ENCODE assay signal across 2 cellular contexts in the genomic region with DNA sequence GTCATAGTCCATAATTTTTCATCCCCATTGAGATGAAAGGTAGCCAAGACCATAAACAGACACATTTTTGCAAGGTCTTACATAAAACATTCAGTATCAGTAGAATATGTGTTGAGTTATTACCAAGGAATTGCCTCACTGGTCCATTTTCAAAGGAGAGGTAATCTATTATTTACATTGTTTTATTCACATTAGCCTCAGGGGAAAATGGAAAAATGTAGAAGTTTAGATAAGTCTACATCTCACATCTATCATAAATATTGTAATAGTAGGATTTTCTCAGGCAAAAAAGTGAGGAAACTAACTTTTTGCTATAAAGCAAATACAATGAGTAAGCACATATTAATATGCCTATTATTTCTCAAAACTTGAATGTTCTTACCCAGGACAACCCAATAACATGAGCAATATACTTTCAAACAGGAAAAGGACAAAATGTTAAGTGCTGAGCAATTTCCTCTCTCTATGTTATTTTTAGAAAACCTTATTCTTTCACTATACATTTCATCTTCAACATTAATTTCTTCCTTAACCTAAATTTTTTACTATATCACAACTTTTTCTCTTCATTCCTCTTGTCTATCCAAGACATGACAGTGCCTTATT.
TF ChIP-seq lines count a peak whose summit lies in the region.

No MANE protein-coding gene starts in this region.

TF ChIP-seq in HepG2, 621 proteins besides CTCF, POLR2A, EP300 and RAD21 (continued from another document):
- TF ChIP-seq, protein P1, sequence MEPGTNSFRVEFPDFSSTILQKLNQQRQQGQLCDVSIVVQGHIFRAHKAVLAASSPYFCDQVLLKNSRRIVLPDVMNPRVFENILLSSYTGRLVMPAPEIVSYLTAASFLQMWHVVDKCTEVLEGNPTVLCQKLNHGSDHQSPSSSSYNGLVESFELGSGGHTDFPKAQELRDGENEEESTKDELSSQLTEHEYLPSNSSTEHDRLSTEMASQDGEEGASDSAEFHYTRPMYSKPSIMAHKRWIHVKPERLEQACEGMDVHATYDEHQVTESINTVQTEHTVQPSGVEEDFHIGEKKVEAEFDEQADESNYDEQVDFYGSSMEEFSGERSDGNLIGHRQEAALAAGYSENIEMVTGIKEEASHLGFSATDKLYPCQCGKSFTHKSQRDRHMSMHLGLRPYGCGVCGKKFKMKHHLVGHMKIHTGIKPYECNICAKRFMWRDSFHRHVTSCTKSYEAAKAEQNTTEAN (CRISPR knock-in tag; conservative IDR thresholded peaks at IDR 0.05) = no peak
- TF ChIP-seq, protein P2, sequence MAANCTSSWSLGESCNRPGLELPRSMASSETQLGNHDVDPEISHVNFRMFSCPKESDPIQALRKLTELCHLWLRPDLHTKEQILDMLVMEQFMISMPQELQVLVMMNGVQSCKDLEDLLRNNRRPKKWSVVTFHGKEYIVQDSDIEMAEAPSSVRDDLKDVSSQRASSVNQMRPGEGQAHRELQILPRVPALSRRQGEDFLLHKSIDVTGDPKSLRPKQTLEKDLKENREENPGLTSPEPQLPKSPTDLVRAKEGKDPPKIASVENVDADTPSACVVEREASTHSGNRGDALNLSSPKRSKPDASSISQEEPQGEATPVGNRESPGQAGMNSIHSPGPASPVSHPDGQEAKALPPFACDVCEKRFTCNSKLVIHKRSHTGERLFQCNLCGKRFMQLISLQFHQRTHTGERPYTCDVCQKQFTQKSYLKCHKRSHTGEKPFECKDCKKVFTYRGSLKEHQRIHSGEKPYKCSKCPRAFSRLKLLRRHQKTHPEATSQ (CRISPR knock-in tag; IDR thresholded peaks at IDR 0.05; ENCODE audit: borderline replicate concordance) = no peak
- TF ChIP-seq, protein P3, sequence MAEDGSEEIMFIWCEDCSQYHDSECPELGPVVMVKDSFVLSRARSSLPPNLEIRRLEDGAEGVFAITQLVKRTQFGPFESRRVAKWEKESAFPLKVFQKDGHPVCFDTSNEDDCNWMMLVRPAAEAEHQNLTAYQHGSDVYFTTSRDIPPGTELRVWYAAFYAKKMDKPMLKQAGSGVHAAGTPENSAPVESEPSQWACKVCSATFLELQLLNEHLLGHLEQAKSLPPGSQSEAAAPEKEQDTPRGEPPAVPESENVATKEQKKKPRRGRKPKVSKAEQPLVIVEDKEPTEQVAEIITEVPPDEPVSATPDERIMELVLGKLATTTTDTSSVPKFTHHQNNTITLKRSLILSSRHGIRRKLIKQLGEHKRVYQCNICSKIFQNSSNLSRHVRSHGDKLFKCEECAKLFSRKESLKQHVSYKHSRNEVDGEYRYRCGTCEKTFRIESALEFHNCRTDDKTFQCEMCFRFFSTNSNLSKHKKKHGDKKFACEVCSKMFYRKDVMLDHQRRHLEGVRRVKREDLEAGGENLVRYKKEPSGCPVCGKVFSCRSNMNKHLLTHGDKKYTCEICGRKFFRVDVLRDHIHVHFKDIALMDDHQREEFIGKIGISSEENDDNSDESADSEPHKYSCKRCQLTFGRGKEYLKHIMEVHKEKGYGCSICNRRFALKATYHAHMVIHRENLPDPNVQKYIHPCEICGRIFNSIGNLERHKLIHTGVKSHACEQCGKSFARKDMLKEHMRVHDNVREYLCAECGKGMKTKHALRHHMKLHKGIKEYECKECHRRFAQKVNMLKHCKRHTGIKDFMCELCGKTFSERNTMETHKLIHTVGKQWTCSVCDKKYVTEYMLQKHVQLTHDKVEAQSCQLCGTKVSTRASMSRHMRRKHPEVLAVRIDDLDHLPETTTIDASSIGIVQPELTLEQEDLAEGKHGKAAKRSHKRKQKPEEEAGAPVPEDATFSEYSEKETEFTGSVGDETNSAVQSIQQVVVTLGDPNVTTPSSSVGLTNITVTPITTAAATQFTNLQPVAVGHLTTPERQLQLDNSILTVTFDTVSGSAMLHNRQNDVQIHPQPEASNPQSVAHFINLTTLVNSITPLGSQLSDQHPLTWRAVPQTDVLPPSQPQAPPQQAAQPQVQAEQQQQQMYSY (CRISPR knock-in tag; IDR thresholded peaks at IDR 0.05) = no peak
- TF ChIP-seq MIER3 (CRISPR knock-in tag; IDR thresholded peaks at IDR 0.05; ENCODE audit: borderline replicate concordance) (no peak), PTBP1 (IDR thresholded peaks at IDR 0.05; ENCODE audit: low read depth, low read length, poor library complexity, severe bottlenecking) (no peak), ZNF331 (CRISPR knock-in tag; IDR thresholded peaks at IDR 0.05) (no peak), GATA4 (IDR thresholded peaks at IDR 0.05; ENCODE audit: borderline replicate concordance, low read depth) (no peak), KAT2B (IDR thresholded peaks at IDR 0.05; ENCODE audit: borderline replicate concordance, low read depth, low read length) (no peak), WIZ (CRISPR knock-in tag; IDR thresholded peaks at IDR 0.05) (no peak)
- TF ChIP-seq, protein P4, sequence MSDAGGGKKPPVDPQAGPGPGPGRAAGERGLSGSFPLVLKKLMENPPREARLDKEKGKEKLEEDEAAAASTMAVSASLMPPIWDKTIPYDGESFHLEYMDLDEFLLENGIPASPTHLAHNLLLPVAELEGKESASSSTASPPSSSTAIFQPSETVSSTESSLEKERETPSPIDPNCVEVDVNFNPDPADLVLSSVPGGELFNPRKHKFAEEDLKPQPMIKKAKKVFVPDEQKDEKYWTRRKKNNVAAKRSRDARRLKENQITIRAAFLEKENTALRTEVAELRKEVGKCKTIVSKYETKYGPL (CRISPR knock-in tag; IDR thresholded peaks at IDR 0.05) = no peak

TF ChIP-seq in WTC11, 78 proteins besides CTCF, POLR2A, EP300 and RAD21 (continued from another document):
- TF ChIP-seq, protein P5, sequence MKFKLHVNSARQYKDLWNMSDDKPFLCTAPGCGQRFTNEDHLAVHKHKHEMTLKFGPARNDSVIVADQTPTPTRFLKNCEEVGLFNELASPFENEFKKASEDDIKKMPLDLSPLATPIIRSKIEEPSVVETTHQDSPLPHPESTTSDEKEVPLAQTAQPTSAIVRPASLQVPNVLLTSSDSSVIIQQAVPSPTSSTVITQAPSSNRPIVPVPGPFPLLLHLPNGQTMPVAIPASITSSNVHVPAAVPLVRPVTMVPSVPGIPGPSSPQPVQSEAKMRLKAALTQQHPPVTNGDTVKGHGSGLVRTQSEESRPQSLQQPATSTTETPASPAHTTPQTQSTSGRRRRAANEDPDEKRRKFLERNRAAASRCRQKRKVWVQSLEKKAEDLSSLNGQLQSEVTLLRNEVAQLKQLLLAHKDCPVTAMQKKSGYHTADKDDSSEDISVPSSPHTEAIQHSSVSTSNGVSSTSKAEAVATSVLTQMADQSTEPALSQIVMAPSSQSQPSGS (CRISPR knock-in tag; IDR thresholded peaks at IDR 0.05; ENCODE audit: borderline replicate concordance, low read depth) = no peak
- TF ChIP-seq HMGA2 (CRISPR knock-in tag; IDR thresholded peaks at IDR 0.05) = no peak
- TF ChIP-seq ZNF396 (CRISPR knock-in tag; IDR thresholded peaks at IDR 0.05; ENCODE audit: borderline replicate concordance) = no peak
- no peak for TF ChIP-seq SMAD3 (CRISPR knock-in tag; IDR thresholded peaks at IDR 0.05; ENCODE audit: borderline replicate concordance)
- TF ChIP-seq, protein P6, sequence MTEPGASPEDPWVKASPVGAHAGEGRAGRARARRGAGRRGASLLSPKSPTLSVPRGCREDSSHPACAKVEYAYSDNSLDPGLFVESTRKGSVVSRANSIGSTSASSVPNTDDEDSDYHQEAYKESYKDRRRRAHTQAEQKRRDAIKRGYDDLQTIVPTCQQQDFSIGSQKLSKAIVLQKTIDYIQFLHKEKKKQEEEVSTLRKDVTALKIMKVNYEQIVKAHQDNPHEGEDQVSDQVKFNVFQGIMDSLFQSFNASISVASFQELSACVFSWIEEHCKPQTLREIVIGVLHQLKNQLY (CRISPR knock-in tag; IDR thresholded peaks at IDR 0.05) = no peak
- TF ChIP-seq ESRRA (CRISPR knock-in tag; IDR thresholded peaks at IDR 0.05; ENCODE audit: borderline replicate concordance) = no peak
- TF ChIP-seq ZNF121 (CRISPR knock-in tag; IDR thresholded peaks at IDR 0.05) = no peak
- TF ChIP-seq, protein P7, sequence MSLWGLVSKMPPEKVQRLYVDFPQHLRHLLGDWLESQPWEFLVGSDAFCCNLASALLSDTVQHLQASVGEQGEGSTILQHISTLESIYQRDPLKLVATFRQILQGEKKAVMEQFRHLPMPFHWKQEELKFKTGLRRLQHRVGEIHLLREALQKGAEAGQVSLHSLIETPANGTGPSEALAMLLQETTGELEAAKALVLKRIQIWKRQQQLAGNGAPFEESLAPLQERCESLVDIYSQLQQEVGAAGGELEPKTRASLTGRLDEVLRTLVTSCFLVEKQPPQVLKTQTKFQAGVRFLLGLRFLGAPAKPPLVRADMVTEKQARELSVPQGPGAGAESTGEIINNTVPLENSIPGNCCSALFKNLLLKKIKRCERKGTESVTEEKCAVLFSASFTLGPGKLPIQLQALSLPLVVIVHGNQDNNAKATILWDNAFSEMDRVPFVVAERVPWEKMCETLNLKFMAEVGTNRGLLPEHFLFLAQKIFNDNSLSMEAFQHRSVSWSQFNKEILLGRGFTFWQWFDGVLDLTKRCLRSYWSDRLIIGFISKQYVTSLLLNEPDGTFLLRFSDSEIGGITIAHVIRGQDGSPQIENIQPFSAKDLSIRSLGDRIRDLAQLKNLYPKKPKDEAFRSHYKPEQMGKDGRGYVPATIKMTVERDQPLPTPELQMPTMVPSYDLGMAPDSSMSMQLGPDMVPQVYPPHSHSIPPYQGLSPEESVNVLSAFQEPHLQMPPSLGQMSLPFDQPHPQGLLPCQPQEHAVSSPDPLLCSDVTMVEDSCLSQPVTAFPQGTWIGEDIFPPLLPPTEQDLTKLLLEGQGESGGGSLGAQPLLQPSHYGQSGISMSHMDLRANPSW (CRISPR knock-in tag; conservative IDR thresholded peaks at IDR 0.05; ENCODE audit: low read depth) = no peak
- TF ChIP-seq KAT7 (CRISPR knock-in tag; IDR thresholded peaks at IDR 0.05; ENCODE audit: borderline replicate concordance) = no peak
- no peak for TF ChIP-seq NR1H2 (CRISPR knock-in tag; IDR thresholded peaks at IDR 0.05)
- TF ChIP-seq, protein P8, sequence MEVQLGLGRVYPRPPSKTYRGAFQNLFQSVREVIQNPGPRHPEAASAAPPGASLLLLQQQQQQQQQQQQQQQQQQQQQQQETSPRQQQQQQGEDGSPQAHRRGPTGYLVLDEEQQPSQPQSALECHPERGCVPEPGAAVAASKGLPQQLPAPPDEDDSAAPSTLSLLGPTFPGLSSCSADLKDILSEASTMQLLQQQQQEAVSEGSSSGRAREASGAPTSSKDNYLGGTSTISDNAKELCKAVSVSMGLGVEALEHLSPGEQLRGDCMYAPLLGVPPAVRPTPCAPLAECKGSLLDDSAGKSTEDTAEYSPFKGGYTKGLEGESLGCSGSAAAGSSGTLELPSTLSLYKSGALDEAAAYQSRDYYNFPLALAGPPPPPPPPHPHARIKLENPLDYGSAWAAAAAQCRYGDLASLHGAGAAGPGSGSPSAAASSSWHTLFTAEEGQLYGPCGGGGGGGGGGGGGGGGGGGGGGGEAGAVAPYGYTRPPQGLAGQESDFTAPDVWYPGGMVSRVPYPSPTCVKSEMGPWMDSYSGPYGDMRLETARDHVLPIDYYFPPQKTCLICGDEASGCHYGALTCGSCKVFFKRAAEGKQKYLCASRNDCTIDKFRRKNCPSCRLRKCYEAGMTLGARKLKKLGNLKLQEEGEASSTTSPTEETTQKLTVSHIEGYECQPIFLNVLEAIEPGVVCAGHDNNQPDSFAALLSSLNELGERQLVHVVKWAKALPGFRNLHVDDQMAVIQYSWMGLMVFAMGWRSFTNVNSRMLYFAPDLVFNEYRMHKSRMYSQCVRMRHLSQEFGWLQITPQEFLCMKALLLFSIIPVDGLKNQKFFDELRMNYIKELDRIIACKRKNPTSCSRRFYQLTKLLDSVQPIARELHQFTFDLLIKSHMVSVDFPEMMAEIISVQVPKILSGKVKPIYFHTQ (CRISPR knock-in tag; IDR thresholded peaks at IDR 0.05) = no peak
- TF ChIP-seq, protein P9, sequence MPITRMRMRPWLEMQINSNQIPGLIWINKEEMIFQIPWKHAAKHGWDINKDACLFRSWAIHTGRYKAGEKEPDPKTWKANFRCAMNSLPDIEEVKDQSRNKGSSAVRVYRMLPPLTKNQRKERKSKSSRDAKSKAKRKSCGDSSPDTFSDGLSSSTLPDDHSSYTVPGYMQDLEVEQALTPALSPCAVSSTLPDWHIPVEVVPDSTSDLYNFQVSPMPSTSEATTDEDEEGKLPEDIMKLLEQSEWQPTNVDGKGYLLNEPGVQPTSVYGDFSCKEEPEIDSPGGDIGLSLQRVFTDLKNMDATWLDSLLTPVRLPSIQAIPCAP (CRISPR knock-in tag; IDR thresholded peaks at IDR 0.05) = no peak
- TF ChIP-seq, protein P1 (CRISPR knock-in tag; IDR thresholded peaks at IDR 0.05) = no peak
